9 cellular contexts compared by ENCODE assay signal in the genomic region with DNA sequence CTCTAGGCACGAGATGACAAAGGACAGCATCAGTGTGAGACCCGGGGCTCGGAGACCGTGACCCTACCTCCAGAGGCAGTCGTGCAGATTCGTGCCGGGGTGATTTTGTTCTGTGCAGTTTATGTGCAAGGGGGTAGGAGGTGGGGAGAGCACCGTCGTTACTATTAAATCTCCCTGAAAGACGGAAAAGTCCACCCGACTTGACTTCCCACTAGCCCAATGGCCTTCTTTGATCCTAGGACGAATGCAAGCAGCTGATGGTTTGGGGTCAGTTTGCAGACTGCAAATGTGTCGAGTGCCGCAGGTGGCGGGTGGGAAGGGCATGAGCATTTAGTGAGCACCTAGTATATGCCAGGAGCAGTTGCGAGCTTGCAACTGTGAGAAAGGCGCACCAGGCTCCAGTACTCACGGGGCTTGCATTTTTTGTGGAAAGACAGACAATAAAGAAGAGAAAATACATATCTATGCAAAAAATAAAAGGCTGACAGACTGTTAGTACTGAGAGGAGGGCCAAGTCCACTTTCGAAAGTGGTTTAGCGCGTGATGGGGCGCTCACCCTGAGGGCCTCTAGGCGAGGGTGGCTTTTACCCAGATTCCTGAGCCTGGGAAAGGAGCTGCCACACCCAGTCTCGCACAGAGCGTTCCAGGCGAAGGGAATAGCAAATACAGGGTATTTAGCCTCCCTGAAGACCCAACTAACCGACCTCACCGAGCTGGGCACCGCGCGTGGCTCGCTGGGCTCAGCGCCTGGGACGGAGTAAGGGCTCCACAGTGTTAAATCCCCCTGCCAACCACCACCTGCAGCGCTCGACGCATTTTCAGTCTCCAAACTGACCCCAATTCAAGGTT. TPM values are rescaled to one million over a fixed set of nuclear protein-coding genes. Genes with fewer than 3 reads are reported as not detected.
DNase-seq lines count a peak whose midpoint lies in the region; ATAC-seq, FAIRE-seq and TF ChIP-seq lines count a peak whose summit lies in the region.
"Had no signal": no experiment of that assay in that cellular context is flagged by ENCODE, and none has a peak within 500 bp of the region (broad histone marks: within the 10 kb centered on the region; RNA-seq: fewer than 3 reads in every experiment).

No MANE protein-coding gene starts in this region.

- TF ChIP-seq CTCF in GM12875 (IDR thresholded peaks at IDR 0.05; ENCODE audit: borderline replicate concordance, insufficient read depth, low read depth, low read length), result no peak
- peak in 2 of 3 experiments; percentile 19 to 30; a peak in 2 of 6 replicates for TF ChIP-seq CTCF in HCT116 (IDR thresholded peaks at IDR 0.05 in 2 of 3, conservative IDR thresholded peaks at IDR 0.05 in 1 of 3; ENCODE audit: borderline replicate concordance in 1 of 3, insufficient read depth in 1 of 3, low read depth in 2 of 3, low read length in 2 of 3)
- TF ChIP-seq CTCF in NB4 (IDR thresholded peaks at IDR 0.05; ENCODE audit: low read depth, low read length), result no peak

- H3K9me3 Mint-ChIP-seq in activated naive CD4-positive, alpha-beta T cell treated with anti-CD3 and anti-CD28 coated beads, Interleukin-2, amount 50 U/mL, for 72 hours, result no peaks in the 10 kb centered on the region

- ATAC-seq in HCT116, result peak; percentile 15
- ATAC-seq in activated naive CD4-positive, alpha-beta T cell treated with anti-CD3 and anti-CD28 coated beads, Interleukin-2, amount 50 U/mL, for 72 hours, result peak; percentile 21 to 27
- peak; percentile 2 to 14 for ATAC-seq in right cardiac atrium
- peak; percentile 13 for ATAC-seq in sciatic nerve

- RAD21 ChIA-PET in HCT116 (lab: Charles Lee; ENCODE audit: low non-redundant PET in 1 of 2, low total read pairs in 2 of 2, uncharacterized antibody in 2 of 2, unreplicated experiment in 2 of 2), result interaction anchor here in 1 of 2 experiments (1.2 kb wide), 1 partner anchor 160 kb away, joined by 3 read pairs; no protein-coding TSS in a partner anchor

- DNase-seq in HCT116 (ENCODE audit: low read depth, low spot score) (no peak), NB4 (ENCODE audit: low read depth) (no peak), right cardiac atrium (peak; percentile 37 to 73 (median 64)), sciatic nerve (ENCODE audit: low spot score) (no peak), SHP77 (lab: John Stamatoyannopoulos, UW) (no peak), GM19239 (ENCODE audit: insufficient read length, low spot score) (no peak)
- DNase-seq in activated naive CD4-positive, alpha-beta T cell treated with anti-CD3 and anti-CD28 coated beads, Interleukin-2, amount 50 U/mL, for 72 hours (ENCODE audit: low spot score in 2 of 2), result peak in 1 of 2 donors; percentile 56

- no peaks in the 10 kb centered on the region for H3K27me3 ChIP-seq in HCT116 (ENCODE audit: insufficient read depth, low read length)
- H3K27me3 ChIP-seq in right cardiac atrium (ENCODE audit: control insufficient read depth, insufficient read depth), result no peaks in the 10 kb centered on the region

- TF ChIP-seq POLR2A in HCT116 (IDR thresholded peaks at IDR 0.05; ENCODE audit: borderline replicate concordance, extremely low read depth, insufficient read depth, insufficient read length), result no peak
- TF ChIP-seq POLR2A in NB4 (IDR thresholded peaks at IDR 0.05; ENCODE audit: extremely low read depth, insufficient read length), result no peak

- H3K4me1 ChIP-seq in HCT116 (ENCODE audit: control insufficient read depth in 1 of 2, insufficient read depth in 2 of 2, low read length in 2 of 2) (peaks cover 14 to 49% of the 10 kb centered on the region in 2 experiments), right cardiac atrium (ENCODE audit: control insufficient read depth, insufficient read depth, low read length) (peaks cover 3% of the 10 kb centered on the region)

- H3K27ac ChIP-seq in HCT116 (ENCODE audit: low read depth, low read length), result peak overlapping the region; percentile 78
- H3K27ac ChIP-seq in right cardiac atrium (ENCODE audit: low read length), result peak overlapping the region; percentile 90

- intact Hi-C loops in HCT116 (cut with micrococcal nuclease) (loop anchor here (1.0 to 5.0 kb wide), 4 partner anchors 86 to 881 kb away; no protein-coding TSS in a partner anchor), right cardiac atrium (cut with DNase I) (loop anchor here in 2 of 4 donors (5.0 to 10.0 kb wide), 2 partner anchors 84 to 159 kb away; no protein-coding TSS in a partner anchor), sciatic nerve (cut with DNase I) (no loop called here)

- FAIRE-seq in GM19239 (lab: Jason Lieb, UNC), result no peak
- FAIRE-seq: colon had no signal

- no peaks in the 10 kb centered on the region for H3K9me2 ChIP-seq in HCT116 (ENCODE audit: insufficient read depth)

- H4K20me1 ChIP-seq in HCT116 (ENCODE audit: insufficient read depth), result no peaks in the 10 kb centered on the region; the same call in 1 of the 2 replicates

- CTCF ChIA-PET in HCT116 (lab: Charles Lee), result interaction anchor here (1.1 to 4.2 kb wide), 10 partner anchors 9 to 169 kb away, joined by 3 to 23 read pairs (median 6); no protein-coding TSS in a partner anchor

- WGBS in right cardiac atrium, result 7% methylated on average over 37 of the region's 37 CpGs

- peak overlapping the region; percentile 87 for H3K9ac ChIP-seq in HCT116 (ENCODE audit: low read length)

- peaks cover 39% of the 10 kb centered on the region for H3K79me2 ChIP-seq in HCT116 (ENCODE audit: insufficient read depth, low read length)

- H3K27ac Mint-ChIP-seq in activated naive CD4-positive, alpha-beta T cell treated with anti-CD3 and anti-CD28 coated beads, Interleukin-2, amount 50 U/mL, for 72 hours, result peak overlapping the region; percentile 84 to 98

- TSS peak; percentile 84 for BruUV-seq in HCT116 (replicated peaks; lab: Mats Ljungman, UMichigan)

- peak overlapping the region; percentile 92 for H3K4me2 ChIP-seq in HCT116 (ENCODE audit: low read length)

- POLR2A ChIA-PET in HCT116 (lab: Charles Lee), result interaction anchor here (1.0 to 1.9 kb wide), 2 partner anchors 9 to 155 kb away, joined by 3 to 6 read pairs; no protein-coding TSS in a partner anchor

- no peaks in the 10 kb centered on the region for H3K36me3 ChIP-seq in HCT116 (ENCODE audit: control insufficient read depth in 1 of 2, insufficient read depth in 2 of 2, low read length in 2 of 2)

- peak overlapping the region; percentile 10 for H2AFZ ChIP-seq in HCT116 (ENCODE audit: low read depth, low read length, poor library complexity, severe bottlenecking)

- H3K9me3 ChIP-seq in HCT116 (ENCODE audit: control insufficient read depth in 1 of 2, insufficient read depth in 1 of 2, low read depth in 1 of 2, low read length in 2 of 2), result no peaks in the 10 kb centered on the region
- H3K9me3 ChIP-seq in right cardiac atrium (ENCODE audit: control insufficient read depth, low read length), result no peaks in the 10 kb centered on the region

- peaks cover 0 to 17% of the 10 kb centered on the region in 2 donors for H3K36me3 Mint-ChIP-seq in activated naive CD4-positive, alpha-beta T cell treated with anti-CD3 and anti-CD28 coated beads, Interleukin-2, amount 50 U/mL, for 72 hours

- TF ChIP-seq RAD21 in HCT116 (IDR thresholded peaks at IDR 0.05; ENCODE audit: low read depth), result no peak

- peak overlapping the region; percentile 95 for H3K4me3 ChIP-seq in GM12875 (ENCODE audit: low read depth, low read length)
- H3K4me3 ChIP-seq in HCT116 (replicated peaks in 1 of 2; ENCODE audit: low read depth in 1 of 2, low read length in 2 of 2), result peak overlapping the region; percentile 55 to 66
- peak overlapping the region; percentile 75 for H3K4me3 ChIP-seq in NB4 (ENCODE audit: low read depth, low read length)
- peak overlapping the region; percentile 82 for H3K4me3 ChIP-seq in right cardiac atrium (ENCODE audit: low read length)

TF ChIP-seq in HCT116, 20 proteins besides CTCF, POLR2A, EP300 and RAD21 (continues in another document):
- TF ChIP-seq EZH2 (IDR thresholded peaks at IDR 0.05), result no peak
- no peak for TF ChIP-seq CBX3 (IDR thresholded peaks at IDR 0.05; ENCODE audit: low read depth)
- TF ChIP-seq ELF1 (IDR thresholded peaks at IDR 0.05; ENCODE audit: borderline replicate concordance, low read depth), result no peak
- peak; percentile 22 for TF ChIP-seq YY1 (IDR thresholded peaks at IDR 0.05; ENCODE audit: extremely low read depth, insufficient replicate concordance, low read depth, low read length)
- peak; percentile 0; the same call in 1 of the 2 replicates for TF ChIP-seq POLR2AphosphoS5 (IDR thresholded peaks at IDR 0.05; ENCODE audit: low read depth, low read length)
- TF ChIP-seq ZBTB33 (IDR thresholded peaks at IDR 0.05; ENCODE audit: extremely low read depth, insufficient replicate concordance, low read length), result no peak
- TF ChIP-seq MAX (IDR thresholded peaks at IDR 0.05), result no peak
- TF ChIP-seq ATF3 (IDR thresholded peaks at IDR 0.05), result no peak
- TF ChIP-seq ZFX (IDR thresholded peaks at IDR 0.05), result no peak
- no peak for TF ChIP-seq EGR1 (IDR thresholded peaks at IDR 0.05; ENCODE audit: low read depth)
- peak; percentile 27 for TF ChIP-seq TCF7L2 (IDR thresholded peaks at IDR 0.05; ENCODE audit: borderline replicate concordance, extremely low read depth, insufficient read depth, insufficient read length)

RNA-seq across cellular contexts. Expression of gene OSBPL3, which starts 0.9 kb away (rescaled TPM):
- total RNA-seq in HCT116 (2021; ENCODE audit: unreplicated experiment) (36.8 TPM), right cardiac atrium (10 to 100 TPM in 2 of 4 donors, 1 to 10 TPM in 2; 9.0 to 12.9 (median 10.4) TPM), sciatic nerve (11.0 TPM)
- polyA plus RNA-seq in HCT116 (2012), result 13.2 and 16.1 TPM in 2 replicates
- 10 to 100 TPM; 42.2 to 52.0 TPM for total RNA-seq in activated naive CD4-positive, alpha-beta T cell treated with anti-CD3 and anti-CD28 coated beads, Interleukin-2, amount 50 U/mL, for 72 hours
- polyA plus RNA-seq in right cardiac atrium, result 3.2 TPM

Comparison
In these comparisons a context has a peak if more than half of its experiments do, and no peak if none do; other contexts are left out.
1. CTCF ChIP-seq: peak in HCT116 (2 of 3); none in GM12875 (single experiment) and NB4 (single experiment).
2. DNase-seq: peak in right cardiac atrium (3 of 3); none in HCT116 (single experiment), NB4 (single experiment), sciatic nerve (single experiment), SHP77 (0 of 2) and GM19239 (single experiment).
3. Peak in every context shown above with its lines, with median percentiles within 50 percentile points of each other: H3K4me3 ChIP-seq and ATAC-seq.